Comparison of ENCODE assay signal across 4 cellular contexts in the genomic region with DNA sequence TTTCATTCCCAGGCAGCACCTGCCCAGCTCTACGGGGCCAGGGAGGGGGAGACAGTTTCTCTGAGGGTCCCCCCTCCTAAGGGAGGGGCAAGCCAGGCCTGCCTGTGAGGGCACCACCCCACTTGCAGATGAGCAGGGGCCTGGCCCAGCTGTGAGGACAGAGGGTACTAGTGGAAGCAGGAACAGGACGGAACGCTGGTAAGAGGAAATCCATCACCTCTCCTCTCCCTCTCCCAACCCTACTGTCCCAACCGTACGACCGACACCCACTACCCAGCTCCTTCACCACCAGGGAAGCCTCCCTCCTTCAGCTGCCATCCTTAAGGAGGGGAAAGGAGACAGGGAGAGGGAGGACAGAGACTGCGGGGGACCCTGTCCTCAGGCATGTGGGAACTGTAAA.
TF ChIP-seq lines count a peak whose summit lies in the region.

No MANE protein-coding gene starts in this region.

TF ChIP-seq in SK-N-SH, 30 proteins besides CTCF, POLR2A, EP300 and RAD21 (continues in another document):
- TF ChIP-seq GABPA (IDR thresholded peaks at IDR 0.05; ENCODE audit: low read depth) (no peak), GATA2 (CRISPR knock-in tag; IDR thresholded peaks at IDR 0.05) (no peak), MXI1 (IDR thresholded peaks at IDR 0.05; ENCODE audit: low read depth, low read length) (no peak), POLR2AphosphoS5 (IDR thresholded peaks at IDR 0.05; ENCODE audit: low read depth, low read length) (no peak), YY1 (IDR thresholded peaks at IDR 0.05; ENCODE audit: low read depth) (no peak), SMC3 (IDR thresholded peaks at IDR 0.05; ENCODE audit: low read depth, low read length) (no peak), FOXJ3 (CRISPR knock-in tag; IDR thresholded peaks at IDR 0.05) (no peak), RXRA (IDR thresholded peaks at IDR 0.05; ENCODE audit: borderline replicate concordance, low read depth) (no peak), TEAD4 (IDR thresholded peaks at IDR 0.05; ENCODE audit: borderline replicate concordance, insufficient read depth) (no peak)
- TF ChIP-seq, protein P1, sequence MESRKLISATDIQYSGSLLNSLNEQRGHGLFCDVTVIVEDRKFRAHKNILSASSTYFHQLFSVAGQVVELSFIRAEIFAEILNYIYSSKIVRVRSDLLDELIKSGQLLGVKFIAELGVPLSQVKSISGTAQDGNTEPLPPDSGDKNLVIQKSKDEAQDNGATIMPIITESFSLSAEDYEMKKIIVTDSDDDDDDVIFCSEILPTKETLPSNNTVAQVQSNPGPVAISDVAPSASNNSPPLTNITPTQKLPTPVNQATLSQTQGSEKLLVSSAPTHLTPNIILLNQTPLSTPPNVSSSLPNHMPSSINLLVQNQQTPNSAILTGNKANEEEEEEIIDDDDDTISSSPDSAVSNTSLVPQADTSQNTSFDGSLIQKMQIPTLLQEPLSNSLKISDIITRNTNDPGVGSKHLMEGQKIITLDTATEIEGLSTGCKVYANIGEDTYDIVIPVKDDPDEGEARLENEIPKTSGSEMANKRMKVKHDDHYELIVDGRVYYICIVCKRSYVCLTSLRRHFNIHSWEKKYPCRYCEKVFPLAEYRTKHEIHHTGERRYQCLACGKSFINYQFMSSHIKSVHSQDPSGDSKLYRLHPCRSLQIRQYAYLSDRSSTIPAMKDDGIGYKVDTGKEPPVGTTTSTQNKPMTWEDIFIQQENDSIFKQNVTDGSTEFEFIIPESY (IDR thresholded peaks at IDR 0.05; ENCODE audit: borderline replicate concordance, low read depth), result no peak

TF ChIP-seq in SK-N-SH treated with all-trans-retinoic acid at 6 μM for 48 hours, 23 proteins besides CTCF, POLR2A, EP300 and RAD21 (continues in another document):
- TF ChIP-seq, protein P2, sequence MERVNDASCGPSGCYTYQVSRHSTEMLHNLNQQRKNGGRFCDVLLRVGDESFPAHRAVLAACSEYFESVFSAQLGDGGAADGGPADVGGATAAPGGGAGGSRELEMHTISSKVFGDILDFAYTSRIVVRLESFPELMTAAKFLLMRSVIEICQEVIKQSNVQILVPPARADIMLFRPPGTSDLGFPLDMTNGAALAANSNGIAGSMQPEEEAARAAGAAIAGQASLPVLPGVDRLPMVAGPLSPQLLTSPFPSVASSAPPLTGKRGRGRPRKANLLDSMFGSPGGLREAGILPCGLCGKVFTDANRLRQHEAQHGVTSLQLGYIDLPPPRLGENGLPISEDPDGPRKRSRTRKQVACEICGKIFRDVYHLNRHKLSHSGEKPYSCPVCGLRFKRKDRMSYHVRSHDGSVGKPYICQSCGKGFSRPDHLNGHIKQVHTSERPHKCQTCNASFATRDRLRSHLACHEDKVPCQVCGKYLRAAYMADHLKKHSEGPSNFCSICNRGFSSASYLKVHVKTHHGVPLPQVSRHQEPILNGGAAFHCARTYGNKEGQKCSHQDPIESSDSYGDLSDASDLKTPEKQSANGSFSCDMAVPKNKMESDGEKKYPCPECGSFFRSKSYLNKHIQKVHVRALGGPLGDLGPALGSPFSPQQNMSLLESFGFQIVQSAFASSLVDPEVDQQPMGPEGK (CRISPR knock-in tag; IDR thresholded peaks at IDR 0.05; ENCODE audit: borderline replicate concordance), result no peak
- TF ChIP-seq SNAI2 (CRISPR knock-in tag; IDR thresholded peaks at IDR 0.05), result no peak
- no peak for TF ChIP-seq GLIS3 (CRISPR knock-in tag; IDR thresholded peaks at IDR 0.05)
- no peak for TF ChIP-seq RARB (CRISPR knock-in tag; IDR thresholded peaks at IDR 0.05)
- TF ChIP-seq PPARA (CRISPR knock-in tag; IDR thresholded peaks at IDR 0.05; ENCODE audit: borderline replicate concordance), result no peak
- TF ChIP-seq ZNF565 (CRISPR knock-in tag; conservative IDR thresholded peaks at IDR 0.05; ENCODE audit: low read depth), result no peak
- TF ChIP-seq ZNF8 (CRISPR knock-in tag; IDR thresholded peaks at IDR 0.05), result no peak
- no peak for TF ChIP-seq BACH2 (CRISPR knock-in tag; IDR thresholded peaks at IDR 0.05; ENCODE audit: borderline replicate concordance)
- TF ChIP-seq CSDC2 (CRISPR knock-in tag; IDR thresholded peaks at IDR 0.05), result no peak
- no peak for TF ChIP-seq TOX (CRISPR knock-in tag; IDR thresholded peaks at IDR 0.05; ENCODE audit: borderline replicate concordance)
- TF ChIP-seq OSR1 (CRISPR knock-in tag; IDR thresholded peaks at IDR 0.05), result no peak
- TF ChIP-seq, protein P3, sequence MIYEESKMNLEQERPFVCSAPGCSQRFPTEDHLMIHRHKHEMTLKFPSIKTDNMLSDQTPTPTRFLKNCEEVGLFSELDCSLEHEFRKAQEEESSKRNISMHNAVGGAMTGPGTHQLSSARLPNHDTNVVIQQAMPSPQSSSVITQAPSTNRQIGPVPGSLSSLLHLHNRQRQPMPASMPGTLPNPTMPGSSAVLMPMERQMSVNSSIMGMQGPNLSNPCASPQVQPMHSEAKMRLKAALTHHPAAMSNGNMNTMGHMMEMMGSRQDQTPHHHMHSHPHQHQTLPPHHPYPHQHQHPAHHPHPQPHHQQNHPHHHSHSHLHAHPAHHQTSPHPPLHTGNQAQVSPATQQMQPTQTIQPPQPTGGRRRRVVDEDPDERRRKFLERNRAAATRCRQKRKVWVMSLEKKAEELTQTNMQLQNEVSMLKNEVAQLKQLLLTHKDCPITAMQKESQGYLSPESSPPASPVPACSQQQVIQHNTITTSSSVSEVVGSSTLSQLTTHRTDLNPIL (CRISPR knock-in tag; IDR thresholded peaks at IDR 0.05; ENCODE audit: low read depth), result no peak
- TF ChIP-seq ARNTL (CRISPR knock-in tag; IDR thresholded peaks at IDR 0.05; ENCODE audit: borderline replicate concordance, low read depth), result no peak

TF ChIP-seq in HCT116, 20 proteins besides CTCF, POLR2A, EP300 and RAD21:
- no peak for TF ChIP-seq ZFX (IDR thresholded peaks at IDR 0.05)

TF ChIP-seq in H1, 55 proteins besides CTCF, POLR2A, EP300 and RAD21:
- TF ChIP-seq BCL11A (IDR thresholded peaks at IDR 0.05; ENCODE audit: low read depth in 2 of 2, low read length in 2 of 2) (no peak), SAP30 (IDR thresholded peaks at IDR 0.05; ENCODE audit: insufficient read depth, insufficient replicate concordance, low read length) (no peak), CEBPB (IDR thresholded peaks at IDR 0.05; ENCODE audit: low read depth, low read length) (no peak), ASH2L (IDR thresholded peaks at IDR 0.05; ENCODE audit: low read length) (no peak), NANOG (IDR thresholded peaks at IDR 0.05; ENCODE audit: insufficient read depth, low read depth, low read length, poor library complexity, severe bottlenecking) (no peak), RFX5 (IDR thresholded peaks at IDR 0.05; ENCODE audit: borderline replicate concordance, low read depth, low read length) (no peak), FOSL1 (IDR thresholded peaks at IDR 0.05; ENCODE audit: insufficient read depth, low read depth, low read length) (no peak), PHF8 (conservative IDR thresholded peaks at IDR 0.05; ENCODE audit: low read depth, low read length) (no peak), CHD1 (IDR thresholded peaks at IDR 0.05; ENCODE audit: low read depth, low read length) (no peak), RBBP5 (IDR thresholded peaks at IDR 0.05; ENCODE audit: borderline replicate concordance, low read depth, low read length) (no peak)
- TF ChIP-seq, protein P4, sequence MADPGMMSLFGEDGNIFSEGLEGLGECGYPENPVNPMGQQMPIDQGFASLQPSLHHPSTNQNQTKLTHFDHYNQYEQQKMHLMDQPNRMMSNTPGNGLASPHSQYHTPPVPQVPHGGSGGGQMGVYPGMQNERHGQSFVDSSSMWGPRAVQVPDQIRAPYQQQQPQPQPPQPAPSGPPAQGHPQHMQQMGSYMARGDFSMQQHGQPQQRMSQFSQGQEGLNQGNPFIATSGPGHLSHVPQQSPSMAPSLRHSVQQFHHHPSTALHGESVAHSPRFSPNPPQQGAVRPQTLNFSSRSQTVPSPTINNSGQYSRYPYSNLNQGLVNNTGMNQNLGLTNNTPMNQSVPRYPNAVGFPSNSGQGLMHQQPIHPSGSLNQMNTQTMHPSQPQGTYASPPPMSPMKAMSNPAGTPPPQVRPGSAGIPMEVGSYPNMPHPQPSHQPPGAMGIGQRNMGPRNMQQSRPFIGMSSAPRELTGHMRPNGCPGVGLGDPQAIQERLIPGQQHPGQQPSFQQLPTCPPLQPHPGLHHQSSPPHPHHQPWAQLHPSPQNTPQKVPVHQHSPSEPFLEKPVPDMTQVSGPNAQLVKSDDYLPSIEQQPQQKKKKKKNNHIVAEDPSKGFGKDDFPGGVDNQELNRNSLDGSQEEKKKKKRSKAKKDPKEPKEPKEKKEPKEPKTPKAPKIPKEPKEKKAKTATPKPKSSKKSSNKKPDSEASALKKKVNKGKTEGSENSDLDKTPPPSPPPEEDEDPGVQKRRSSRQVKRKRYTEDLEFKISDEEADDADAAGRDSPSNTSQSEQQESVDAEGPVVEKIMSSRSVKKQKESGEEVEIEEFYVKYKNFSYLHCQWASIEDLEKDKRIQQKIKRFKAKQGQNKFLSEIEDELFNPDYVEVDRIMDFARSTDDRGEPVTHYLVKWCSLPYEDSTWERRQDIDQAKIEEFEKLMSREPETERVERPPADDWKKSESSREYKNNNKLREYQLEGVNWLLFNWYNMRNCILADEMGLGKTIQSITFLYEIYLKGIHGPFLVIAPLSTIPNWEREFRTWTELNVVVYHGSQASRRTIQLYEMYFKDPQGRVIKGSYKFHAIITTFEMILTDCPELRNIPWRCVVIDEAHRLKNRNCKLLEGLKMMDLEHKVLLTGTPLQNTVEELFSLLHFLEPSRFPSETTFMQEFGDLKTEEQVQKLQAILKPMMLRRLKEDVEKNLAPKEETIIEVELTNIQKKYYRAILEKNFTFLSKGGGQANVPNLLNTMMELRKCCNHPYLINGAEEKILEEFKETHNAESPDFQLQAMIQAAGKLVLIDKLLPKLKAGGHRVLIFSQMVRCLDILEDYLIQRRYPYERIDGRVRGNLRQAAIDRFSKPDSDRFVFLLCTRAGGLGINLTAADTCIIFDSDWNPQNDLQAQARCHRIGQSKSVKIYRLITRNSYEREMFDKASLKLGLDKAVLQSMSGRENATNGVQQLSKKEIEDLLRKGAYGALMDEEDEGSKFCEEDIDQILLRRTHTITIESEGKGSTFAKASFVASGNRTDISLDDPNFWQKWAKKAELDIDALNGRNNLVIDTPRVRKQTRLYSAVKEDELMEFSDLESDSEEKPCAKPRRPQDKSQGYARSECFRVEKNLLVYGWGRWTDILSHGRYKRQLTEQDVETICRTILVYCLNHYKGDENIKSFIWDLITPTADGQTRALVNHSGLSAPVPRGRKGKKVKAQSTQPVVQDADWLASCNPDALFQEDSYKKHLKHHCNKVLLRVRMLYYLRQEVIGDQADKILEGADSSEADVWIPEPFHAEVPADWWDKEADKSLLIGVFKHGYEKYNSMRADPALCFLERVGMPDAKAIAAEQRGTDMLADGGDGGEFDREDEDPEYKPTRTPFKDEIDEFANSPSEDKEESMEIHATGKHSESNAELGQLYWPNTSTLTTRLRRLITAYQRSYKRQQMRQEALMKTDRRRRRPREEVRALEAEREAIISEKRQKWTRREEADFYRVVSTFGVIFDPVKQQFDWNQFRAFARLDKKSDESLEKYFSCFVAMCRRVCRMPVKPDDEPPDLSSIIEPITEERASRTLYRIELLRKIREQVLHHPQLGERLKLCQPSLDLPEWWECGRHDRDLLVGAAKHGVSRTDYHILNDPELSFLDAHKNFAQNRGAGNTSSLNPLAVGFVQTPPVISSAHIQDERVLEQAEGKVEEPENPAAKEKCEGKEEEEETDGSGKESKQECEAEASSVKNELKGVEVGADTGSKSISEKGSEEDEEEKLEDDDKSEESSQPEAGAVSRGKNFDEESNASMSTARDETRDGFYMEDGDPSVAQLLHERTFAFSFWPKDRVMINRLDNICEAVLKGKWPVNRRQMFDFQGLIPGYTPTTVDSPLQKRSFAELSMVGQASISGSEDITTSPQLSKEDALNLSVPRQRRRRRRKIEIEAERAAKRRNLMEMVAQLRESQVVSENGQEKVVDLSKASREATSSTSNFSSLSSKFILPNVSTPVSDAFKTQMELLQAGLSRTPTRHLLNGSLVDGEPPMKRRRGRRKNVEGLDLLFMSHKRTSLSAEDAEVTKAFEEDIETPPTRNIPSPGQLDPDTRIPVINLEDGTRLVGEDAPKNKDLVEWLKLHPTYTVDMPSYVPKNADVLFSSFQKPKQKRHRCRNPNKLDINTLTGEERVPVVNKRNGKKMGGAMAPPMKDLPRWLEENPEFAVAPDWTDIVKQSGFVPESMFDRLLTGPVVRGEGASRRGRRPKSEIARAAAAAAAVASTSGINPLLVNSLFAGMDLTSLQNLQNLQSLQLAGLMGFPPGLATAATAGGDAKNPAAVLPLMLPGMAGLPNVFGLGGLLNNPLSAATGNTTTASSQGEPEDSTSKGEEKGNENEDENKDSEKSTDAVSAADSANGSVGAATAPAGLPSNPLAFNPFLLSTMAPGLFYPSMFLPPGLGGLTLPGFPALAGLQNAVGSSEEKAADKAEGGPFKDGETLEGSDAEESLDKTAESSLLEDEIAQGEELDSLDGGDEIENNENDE (IDR thresholded peaks at IDR 0.05; ENCODE audit: insufficient replicate concordance, low read length), result no peak
TF ChIP-seq in H1: peak in this region for 0.
